ENCODE assay signal across 1 cellular context in genomic region chr11:11738370-11738769, GRCh38.
TF ChIP-seq lines count a peak whose summit lies in the region.

No MANE protein-coding gene starts in this region.

TF ChIP-seq in GM12878, 131 proteins besides CTCF, POLR2A, EP300 and RAD21 (continued from another document):
- TF ChIP-seq PKNOX1 (IDR thresholded peaks at IDR 0.05) (no peak), STAT1 (conservative IDR thresholded peaks at IDR 0.05) (no peak)
